ENCODE assay signal across 14 cellular contexts in the genomic region with DNA sequence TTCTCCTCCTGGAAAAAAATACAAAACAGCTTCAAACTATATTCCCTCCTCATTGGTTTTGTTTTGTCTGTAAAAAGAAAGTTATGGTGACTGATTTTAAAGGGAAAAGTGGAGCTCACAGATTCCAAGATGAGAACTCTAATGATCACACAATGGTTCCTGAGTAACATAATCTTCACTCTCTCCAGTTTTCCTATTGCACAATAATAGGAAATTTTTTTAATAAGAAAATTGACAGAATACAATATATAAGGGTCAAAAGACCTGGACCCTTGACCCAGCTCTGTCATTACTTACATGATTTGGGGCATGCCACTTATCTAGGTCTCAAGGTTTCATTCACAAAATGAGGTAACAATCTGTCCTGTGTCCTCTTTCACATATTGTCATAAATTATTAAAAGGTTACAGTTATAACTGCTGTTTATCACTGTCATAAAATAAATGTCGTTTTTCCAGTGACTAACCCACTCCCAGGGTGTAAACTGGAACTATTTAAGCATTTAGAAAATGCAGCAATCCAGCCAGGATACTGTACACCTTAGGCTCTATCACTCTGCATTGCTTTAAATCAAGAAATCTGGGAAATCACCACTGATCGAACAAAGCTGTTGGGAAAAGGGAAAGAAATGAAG. TPM values are rescaled to one million over a fixed set of nuclear protein-coding genes. Genes with fewer than 3 reads are reported as not detected.
DNase-seq lines count a peak whose midpoint lies in the region; ATAC-seq and TF ChIP-seq lines count a peak whose summit lies in the region.
"Had no signal": no experiment of that assay in that cellular context is flagged by ENCODE, and none has a peak within 500 bp of the region (broad histone marks: within the 10 kb centered on the region; RNA-seq: fewer than 3 reads in every experiment).

No MANE protein-coding gene starts in this region.

- peaks cover 69% of the 10 kb centered on the region for H3K4me1 Mint-ChIP-seq in activated naive CD4-positive, alpha-beta T cell treated with anti-CD3 and anti-CD28 coated beads, Interleukin-2, amount 10 ng/mL, durations not matched to agents 7 days and 5 days
- peaks cover 65% of the 10 kb centered on the region for H3K4me1 Mint-ChIP-seq in activated CD8-positive, alpha-beta T cell treated with anti-CD3 and anti-CD28 coated beads, Interleukin-2, amount 10 ng/mL, durations not matched to agents 7 days and 5 days (ENCODE audit: low read depth)
- peaks cover 22% of the 10 kb centered on the region for H3K4me1 Mint-ChIP-seq in glutamatergic neuron (ENCODE audit: low read depth, unreplicated experiment)
- H3K4me1 Mint-ChIP-seq in type B pancreatic cell (ENCODE audit: unreplicated experiment), result peaks cover 8% of the 10 kb centered on the region

- TF ChIP-seq CTCF in glutamatergic neuron (IDR thresholded peaks at IDR 0.05; ENCODE audit: partially characterized antibody, unreplicated experiment) (no peak), type B pancreatic cell (conservative IDR thresholded peaks at IDR 0.05) (no peak)

- POLR2A ChIA-PET in activated CD8-positive, alpha-beta T cell treated with anti-CD3 and anti-CD28 coated beads, Interleukin-2, amount 10 ng/mL, durations not matched to agents 7 days and 5 days (lab: Charles Lee), result interaction anchor here (1.2 to 10.1 kb wide), 3 partner anchors 46 to 64 kb away, joined by 3 to 128 read pairs (median 38); no protein-coding TSS in a partner anchor

- ATAC-seq in activated CD8-positive, alpha-beta T cell treated with anti-CD3 and anti-CD28 coated beads, Interleukin-2, amount 10 ng/mL, durations not matched to agents 7 days and 5 days, result no peak
- ATAC-seq in HG02623 (IDR thresholded peaks at IDR 0.05; ENCODE audit: unreplicated experiment), result no peak
- no peak for ATAC-seq in HG02840 (IDR thresholded peaks at IDR 0.05; ENCODE audit: low FRiP score, unreplicated experiment)
- ATAC-seq: left lung had no signal

- peak overlapping the region; percentile 93 for H3K27ac Mint-ChIP-seq in activated naive CD4-positive, alpha-beta T cell treated with anti-CD3 and anti-CD28 coated beads, Interleukin-2, amount 10 ng/mL, durations not matched to agents 7 days and 5 days
- H3K27ac Mint-ChIP-seq in activated CD8-positive, alpha-beta T cell treated with anti-CD3 and anti-CD28 coated beads, Interleukin-2, amount 10 ng/mL, durations not matched to agents 7 days and 5 days, result peak overlapping the region; percentile 75
- H3K27ac Mint-ChIP-seq in glutamatergic neuron (ENCODE audit: unreplicated experiment) (no peak overlapping the region), type B pancreatic cell (peak overlapping the region; percentile 66)

- H3K4me3 Mint-ChIP-seq in activated naive CD4-positive, alpha-beta T cell treated with anti-CD3 and anti-CD28 coated beads, Interleukin-2, amount 10 ng/mL, durations not matched to agents 7 days and 5 days, result peak overlapping the region; percentile 82
- H3K4me3 Mint-ChIP-seq in activated CD8-positive, alpha-beta T cell treated with anti-CD3 and anti-CD28 coated beads, Interleukin-2, amount 10 ng/mL, durations not matched to agents 7 days and 5 days, result peak overlapping the region; percentile 92
- H3K4me3 Mint-ChIP-seq in glutamatergic neuron (ENCODE audit: unreplicated experiment), result peak overlapping the region; percentile 1
- H3K4me3 Mint-ChIP-seq in type B pancreatic cell, result peak overlapping the region; percentile 51

- no peak for DNase-seq in activated naive CD4-positive, alpha-beta T cell treated with anti-CD3 and anti-CD28 coated beads, Interleukin-2, amount 10 ng/mL, durations not matched to agents 7 days and 5 days
- no peak for DNase-seq in activated naive CD4-positive, alpha-beta T cell treated with anti-CD3 and anti-CD28 coated beads, Interleukin-2, amount 50 U/mL, for 16 hours
- DNase-seq in activated CD8-positive, alpha-beta T cell treated with anti-CD3 and anti-CD28 coated beads, Interleukin-2, amount 10 ng/mL, durations not matched to agents 7 days and 5 days, result no peak
- no peak for DNase-seq in glutamatergic neuron
- no peak for DNase-seq in type B pancreatic cell (ENCODE audit: extremely low spot score, unreplicated experiment)
- DNase-seq in H4 (ENCODE audit: low spot score), result no peak
- DNase-seq: DMS79 treated with DMSO at 0.1 percent for 48 hours; left lung; NCI-H1105; NCI-H446 treated with DMSO at 0.1 percent for 48 hours; stimulated activated CD4-positive, alpha-beta T cell treated with anti-CD3 and anti-CD28 coated beads, Interleukin-12 subunit alpha, Interleukin-12 subunit beta, amount 100 ng/mL, for 4 hours; T1000 had no signal

- CTCF ChIA-PET in activated naive CD4-positive, alpha-beta T cell treated with anti-CD3 and anti-CD28 coated beads, Interleukin-2, amount 10 ng/mL, durations not matched to agents 7 days and 5 days (lab: Charles Lee), result interaction anchor here (1.0 to 3.1 kb wide), 2 partner anchors 9 to 78 kb away, joined by 4 to 10 read pairs; no protein-coding TSS in a partner anchor
- CTCF ChIA-PET in activated CD8-positive, alpha-beta T cell treated with anti-CD3 and anti-CD28 coated beads, Interleukin-2, amount 10 ng/mL, durations not matched to agents 7 days and 5 days (lab: Charles Lee), result interaction anchor here (1.0 to 11.2 kb wide), 6 partner anchors 17 to 78 kb away, joined by 3 to 67 read pairs (median 3); no protein-coding TSS in a partner anchor

- H3K27me3 Mint-ChIP-seq in activated naive CD4-positive, alpha-beta T cell treated with anti-CD3 and anti-CD28 coated beads, Interleukin-2, amount 10 ng/mL, durations not matched to agents 7 days and 5 days, result no peaks in the 10 kb centered on the region
- H3K27me3 Mint-ChIP-seq in activated CD8-positive, alpha-beta T cell treated with anti-CD3 and anti-CD28 coated beads, Interleukin-2, amount 10 ng/mL, durations not matched to agents 7 days and 5 days (ENCODE audit: low read depth), result no peaks in the 10 kb centered on the region
- peaks cover 3% of the 10 kb centered on the region for H3K27me3 Mint-ChIP-seq in glutamatergic neuron (ENCODE audit: unreplicated experiment)
- peaks cover 23% of the 10 kb centered on the region for H3K27me3 Mint-ChIP-seq in type B pancreatic cell

- H3K9me3 Mint-ChIP-seq in activated naive CD4-positive, alpha-beta T cell treated with anti-CD3 and anti-CD28 coated beads, Interleukin-2, amount 10 ng/mL, durations not matched to agents 7 days and 5 days, result no peaks in the 10 kb centered on the region
- no peaks in the 10 kb centered on the region for H3K9me3 Mint-ChIP-seq in activated CD8-positive, alpha-beta T cell treated with anti-CD3 and anti-CD28 coated beads, Interleukin-2, amount 10 ng/mL, durations not matched to agents 7 days and 5 days (ENCODE audit: insufficient read depth)
- H3K9me3 Mint-ChIP-seq in glutamatergic neuron (ENCODE audit: unreplicated experiment) (peaks cover 3% of the 10 kb centered on the region), type B pancreatic cell (no peaks in the 10 kb centered on the region)

- peaks cover 55% of the 10 kb centered on the region for H3K36me3 Mint-ChIP-seq in activated naive CD4-positive, alpha-beta T cell treated with anti-CD3 and anti-CD28 coated beads, Interleukin-2, amount 10 ng/mL, durations not matched to agents 7 days and 5 days
- H3K36me3 Mint-ChIP-seq in activated CD8-positive, alpha-beta T cell treated with anti-CD3 and anti-CD28 coated beads, Interleukin-2, amount 10 ng/mL, durations not matched to agents 7 days and 5 days (ENCODE audit: low read depth), result peaks cover 59% of the 10 kb centered on the region
- H3K36me3 Mint-ChIP-seq in glutamatergic neuron (ENCODE audit: unreplicated experiment), result no peaks in the 10 kb centered on the region
- peaks cover 6% of the 10 kb centered on the region for H3K36me3 Mint-ChIP-seq in type B pancreatic cell

RNA-seq across cellular contexts. Expression of a gene that starts 4.1 kb away (rescaled TPM):
- total RNA-seq in activated CD8-positive, alpha-beta T cell treated with anti-CD3 and anti-CD28 coated beads, Interleukin-2, amount 10 ng/mL, durations not matched to agents 7 days and 5 days, result 10 to 100 TPM; 73.4 to 76.2 TPM
- total RNA-seq in glutamatergic neuron (ENCODE audit: unreplicated experiment) (35.8 TPM), type B pancreatic cell (ENCODE audit: low replicate concordance) (32.5 and 60.0 TPM in 2 replicates)
- 5.2 and 5.6 TPM in 2 replicates for total RNA-seq in H4 (2014; rRNA removed; shearing (Covaris generic))

Comparison
In these comparisons a context has a peak if more than half of its experiments do, and no peak if none do; other contexts are left out.
1. H3K4me3 Mint-ChIP-seq: peak in every context shown above with its lines; median percentile 92 in activated CD8-positive, alpha-beta T cell treated with anti-CD3 and anti-CD28 coated beads, Interleukin-2, amount 10 ng/mL, durations not matched to agents 7 days and 5 days; 82 in activated naive CD4-positive, alpha-beta T cell treated with anti-CD3 and anti-CD28 coated beads, Interleukin-2, amount 10 ng/mL, durations not matched to agents 7 days and 5 days; 51 in type B pancreatic cell; 1 in glutamatergic neuron.